Comparison of ENCODE assay signal across 39 cellular contexts in the genomic region with DNA sequence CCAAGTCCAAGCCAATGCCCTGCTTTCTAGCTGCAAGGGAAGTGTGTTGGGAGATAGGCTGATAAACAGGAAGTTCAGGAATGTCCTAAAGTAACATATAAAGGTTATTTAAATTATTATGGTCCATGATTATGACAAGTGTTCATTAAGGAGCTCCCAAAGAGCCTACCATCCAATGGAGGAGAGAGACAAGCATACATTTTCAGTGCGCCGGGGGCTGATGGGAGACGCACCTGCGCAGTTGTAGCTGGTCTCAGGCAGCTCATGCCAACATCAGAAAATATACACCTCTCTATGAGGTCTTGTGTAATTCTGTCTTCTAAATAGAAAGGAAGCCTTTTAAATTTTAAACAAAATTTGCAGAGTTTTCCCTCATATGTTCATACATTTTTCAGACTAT. TPM values are rescaled to one million over a fixed set of nuclear protein-coding genes. Genes with fewer than 3 reads are reported as not detected.
"Had no signal": no experiment of that assay in that cellular context is flagged by ENCODE, and none has a peak within 500 bp of the region (broad histone marks: within the 10 kb centered on the region; RNA-seq: fewer than 3 reads in every experiment).

No MANE protein-coding gene starts in this region.

- H3K9me3 Mint-ChIP-seq: activated naive CD4-positive, alpha-beta T cell treated with anti-CD3 and anti-CD28 coated beads, Interleukin-2, amount 10 ng/mL, durations not matched to agents 7 days and 5 days; activated T-helper 1 cell treated with anti-CD3 and anti-CD28 coated beads, Interleukin-12 subunit alpha, Interleukin-12 subunit beta, Interleukin-2, Interleukin-4 antibody, amounts not matched to agents 30 ng/mL and 10 ng/mL and 1 ng/mL, durations not matched to agents 14 hours and 24 hours and 36 hours; central memory CD8-positive, alpha-beta T cell had no signal

- H3K27me3 Mint-ChIP-seq: activated naive CD8-positive, alpha-beta T cell had no signal

- H3K4me3 Mint-ChIP-seq: activated naive CD4-positive, alpha-beta T cell treated with anti-CD3 and anti-CD28 coated beads for 36 hours; activated naive CD4-positive, alpha-beta T cell treated with anti-CD3 and anti-CD28 coated beads, Interleukin-2, amount 10 ng/mL, durations not matched to agents 7 days and 5 days; activated naive CD4-positive, alpha-beta T cell treated with anti-CD3 and anti-CD28 coated beads, Interleukin-2, amount 50 U/mL, for 24 hours; activated naive CD8-positive, alpha-beta T cell; activated naive CD8-positive, alpha-beta T cell treated with anti-CD3 and anti-CD28 coated beads for 36 hours; activated naive CD8-positive, alpha-beta T cell treated with anti-CD3 and anti-CD28 coated beads, Interleukin-2, amount 10 ng/mL, durations not matched to agents 7 days and 5 days; activated naive CD8-positive, alpha-beta T cell treated with anti-CD3 and anti-CD28 coated beads, Interleukin-2, amount 50 U/mL, for 24 hours; activated T-cell treated with anti-CD3 and anti-CD28 coated beads, Interleukin-2, amount 50 U/mL, for 24 hours; activated T-cell treated with anti-CD3 and anti-CD28 coated beads, Interleukin-2, amount 50 U/mL, for 4 hours; activated T-cell treated with anti-CD3 and anti-CD28 coated beads, Interleukin-2, amount 50 U/mL, for 72 hours; activated T-helper 1 cell treated with anti-CD3 and anti-CD28 coated beads, Interleukin-12 subunit alpha, Interleukin-12 subunit beta, Interleukin-2, Interleukin-4 antibody, amounts not matched to agents 30 ng/mL and 10 ng/mL and 1 ng/mL, durations not matched to agents 14 hours and 24 hours and 36 hours; activated T-helper 17 cell treated with anti-CD3 and anti-CD28 coated beads, Interleukin-2, amount 50 U/mL, for 72 hours; brain; central memory CD8-positive, alpha-beta T cell had no signal

- H3K27me3 ChIP-seq: ascending aorta, body of pancreas, brain microvascular endothelial cell, breast epithelium had no signal

- H3K4me1 ChIP-seq: adrenal gland, ascending aorta, breast epithelium had no signal

- H3K4me1 Mint-ChIP-seq: activated naive CD4-positive, alpha-beta T cell treated with anti-CD3 and anti-CD28 coated beads, Interleukin-2, amount 50 U/mL, for 24 hours; activated naive CD8-positive, alpha-beta T cell treated with anti-CD3 and anti-CD28 coated beads for 36 hours; activated T-helper 17 cell treated with anti-CD3 and anti-CD28 coated beads, Interleukin-2, amount 50 U/mL, for 72 hours; central memory CD8-positive, alpha-beta T cell had no signal

- H3K36me3 Mint-ChIP-seq: activated naive CD4-positive, alpha-beta T cell treated with anti-CD3 and anti-CD28 coated beads, Interleukin-2, amount 10 ng/mL, durations not matched to agents 7 days and 5 days; activated naive CD8-positive, alpha-beta T cell treated with anti-CD3 and anti-CD28 coated beads for 36 hours; activated naive CD8-positive, alpha-beta T cell treated with anti-CD3 and anti-CD28 coated beads, Interleukin-2, amount 10 ng/mL, durations not matched to agents 7 days and 5 days; brain had no signal

- H3K36me3 ChIP-seq: adrenal gland, ascending aorta, brain microvascular endothelial cell, breast epithelium, cardiac muscle cell had no signal

- H3K9me3 ChIP-seq: adrenal gland, ascending aorta, body of pancreas had no signal

- H3K4me3 ChIP-seq: adrenal gland, ascending aorta, body of pancreas, breast epithelium, cardiac muscle cell had no signal

- FAIRE-seq: astrocyte, bronchial epithelial cell had no signal

- ATAC-seq: activated naive CD4-positive, alpha-beta T cell treated with anti-CD3 and anti-CD28 coated beads, Interleukin-2, amount 50 U/mL, for 72 hours; activated naive CD8-positive, alpha-beta T cell treated with anti-CD3 and anti-CD28 coated beads, Interleukin-2, amount 50 U/mL, for 24 hours; activated T-cell treated with anti-CD3 and anti-CD28 coated beads, Interleukin-2, amount 50 U/mL, for 4 hours; activated T-cell treated with anti-CD3 and anti-CD28 coated beads, Interleukin-2, amount 50 U/mL, for 72 hours; activated T-helper 17 cell treated with anti-CD3 and anti-CD28 coated beads, Interleukin-2, amount 50 U/mL, for 72 hours; body of pancreas had no signal

- H3K27ac ChIP-seq: adrenal gland, ascending aorta, body of pancreas, brain microvascular endothelial cell, breast epithelium, cardiac muscle cell had no signal

- H3K27ac Mint-ChIP-seq: activated naive CD4-positive, alpha-beta T cell treated with anti-CD3 and anti-CD28 coated beads for 36 hours; activated naive CD4-positive, alpha-beta T cell treated with anti-CD3 and anti-CD28 coated beads, Interleukin-2, amount 10 ng/mL, durations not matched to agents 7 days and 5 days; activated naive CD4-positive, alpha-beta T cell treated with anti-CD3 and anti-CD28 coated beads, Interleukin-2, amount 50 U/mL, for 24 hours; activated naive CD4-positive, alpha-beta T cell treated with anti-CD3 and anti-CD28 coated beads, Interleukin-2, amount 50 U/mL, for 72 hours; activated naive CD8-positive, alpha-beta T cell; activated naive CD8-positive, alpha-beta T cell treated with anti-CD3 and anti-CD28 coated beads for 36 hours; activated naive CD8-positive, alpha-beta T cell treated with anti-CD3 and anti-CD28 coated beads, Interleukin-2, amount 10 ng/mL, durations not matched to agents 7 days and 5 days; activated naive CD8-positive, alpha-beta T cell treated with anti-CD3 and anti-CD28 coated beads, Interleukin-2, amount 50 U/mL, for 24 hours; activated T-cell treated with anti-CD3 and anti-CD28 coated beads, Interleukin-2, amount 50 U/mL, for 24 hours; activated T-cell treated with anti-CD3 and anti-CD28 coated beads, Interleukin-2, amount 50 U/mL, for 72 hours; activated T-helper 1 cell treated with anti-CD3 and anti-CD28 coated beads, Interleukin-12 subunit alpha, Interleukin-12 subunit beta, Interleukin-2, Interleukin-4 antibody, amounts not matched to agents 30 ng/mL and 10 ng/mL and 1 ng/mL, durations not matched to agents 14 hours and 24 hours and 36 hours; activated T-helper 17 cell treated with anti-CD3 and anti-CD28 coated beads, Interleukin-2, amount 50 U/mL, for 72 hours; activated T-helper 2 cell treated with anti-CD3 and anti-CD28 coated beads, Interferon-gamma antibody, Interleukin-2, Interleukin-4, amounts not matched to agents 10 μg/mL and 5 μg/mL and 100 μg/mL, durations not matched to agents 14 hours and 24 hours and 36 hours had no signal

- DNase-seq: activated effector memory CD4-positive, alpha-beta T cell treated with anti-CD3 and anti-CD28 coated beads, Interleukin-2, amount 50 U/mL, for 16 hours; activated effector memory CD4-positive, alpha-beta T cell treated with Interleukin-2 at 50 U/mL for 16 hours; activated gamma-delta T cell; activated gamma-delta T cell treated with Interleukin-2 at 50 U/mL for 16 hours; activated naive CD4-positive, alpha-beta T cell; activated naive CD4-positive, alpha-beta T cell treated with anti-CD3 and anti-CD28 coated beads for 36 hours; activated naive CD4-positive, alpha-beta T cell treated with anti-CD3 and anti-CD28 coated beads, Interleukin-2, amount 10 ng/mL, durations not matched to agents 7 days and 5 days; activated naive CD4-positive, alpha-beta T cell treated with anti-CD3 and anti-CD28 coated beads, Interleukin-2, amount 50 U/mL, for 16 hours; activated naive CD4-positive, alpha-beta T cell treated with Interleukin-2 at 50 U/mL for 16 hours; activated naive CD8-positive, alpha-beta T cell treated with anti-CD3 and anti-CD28 coated beads for 36 hours; activated naive CD8-positive, alpha-beta T cell treated with anti-CD3 and anti-CD28 coated beads, Interleukin-2, amount 10 ng/mL, durations not matched to agents 7 days and 5 days; activated naive CD8-positive, alpha-beta T cell treated with anti-CD3 and anti-CD28 coated beads, Interleukin-2, amount 50 U/mL, for 24 hours; activated T-cell treated with anti-CD3 and anti-CD28 coated beads, Interleukin-2, amount 50 U/mL, for 1 hour; activated T-cell treated with anti-CD3 and anti-CD28 coated beads, Interleukin-2, amount 50 U/mL, for 24 hours; activated T-cell treated with anti-CD3 and anti-CD28 coated beads, Interleukin-2, amount 50 U/mL, for 4 hours; activated T-cell treated with anti-CD3 and anti-CD28 coated beads, Interleukin-2, amount 50 U/mL, for 48 hours; activated T-cell treated with anti-CD3 and anti-CD28 coated beads, Interleukin-2, amount 50 U/mL, for 72 hours; adrenal gland; amniotic stem cell; amygdala; anterior cingulate cortex; aorta; body of pancreas; brain microvascular endothelial cell; central memory CD4-positive, alpha-beta T cell; cerebellar nuclear complex had no signal

RNA-seq across cellular contexts. Expression of a gene that starts 46.8 kb away (rescaled TPM):
- total RNA-seq: activated naive CD4-positive, alpha-beta T cell treated with anti-CD3 and anti-CD28 coated beads for 36 hours; activated naive CD8-positive, alpha-beta T cell treated with anti-CD3 and anti-CD28 coated beads, Interleukin-2, amount 10 ng/mL, durations not matched to agents 7 days and 5 days; activated T-helper 1 cell treated with anti-CD3 and anti-CD28 coated beads, Interleukin-12 subunit alpha, Interleukin-12 subunit beta, Interleukin-2, Interleukin-4 antibody, amounts not matched to agents 30 ng/mL and 10 ng/mL and 1 ng/mL, durations not matched to agents 14 hours and 24 hours and 36 hours; activated T-helper 17 cell treated with anti-CD3 and anti-CD28 coated beads, Interleukin-2, amount 50 U/mL, for 72 hours; aorta; ascending aorta; body of pancreas had no signal
- polyA plus RNA-seq: aorta had no signal
